ENCODE assay signal across 29 cellular contexts in the genomic region with DNA sequence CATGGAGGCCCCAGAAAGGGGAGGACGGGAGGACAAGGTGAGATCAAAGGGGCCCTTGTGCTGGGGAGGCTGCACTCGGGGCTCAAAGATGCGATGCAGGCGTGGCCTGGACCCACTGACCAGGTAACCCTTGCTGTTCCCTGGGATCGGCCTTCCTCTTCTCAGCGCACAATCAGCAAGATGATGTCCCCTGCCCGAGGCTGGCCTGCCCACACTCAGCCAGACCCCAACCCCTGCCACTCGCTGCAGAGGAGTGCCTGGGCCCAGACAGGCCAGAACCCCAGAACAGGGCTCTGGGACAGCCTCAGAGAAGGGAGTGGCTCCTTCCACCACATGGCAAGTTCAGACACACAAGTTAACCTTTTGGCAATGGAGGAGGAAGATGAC. TPM values are rescaled to one million over a fixed set of nuclear protein-coding genes. Genes with fewer than 3 reads are reported as not detected.
DNase-seq lines count a peak whose midpoint lies in the region; ATAC-seq and TF ChIP-seq lines count a peak whose summit lies in the region.
"Had no signal": no experiment of that assay in that cellular context is flagged by ENCODE, and none has a peak within 500 bp of the region (broad histone marks: within the 10 kb centered on the region; RNA-seq: fewer than 3 reads in every experiment).

No MANE protein-coding gene starts in this region.

- peak; percentile 28 for DNase-seq in natural killer cell treated with Interleukin-12 subunit alpha and Interleukin-12 subunit beta and Interleukin-15 and Interleukin-18, amount 100 ng/mL, for 72 hours (ENCODE audit: low spot score)
- DNase-seq in natural killer cell (no peak), esophagus muscularis mucosa (ENCODE audit: extremely low spot score) (no peak), psoas muscle (peak in 1 of 2 donors; percentile 9), vagina (ENCODE audit: extremely low spot score in 2 of 2) (no peak), dermis blood vessel endothelial cell (no peak), dedifferentiated amniotic fluid mesenchymal stem cell (ENCODE audit: extremely low spot score) (no peak), erythroblast (lab: John Stamatoyannopoulos, UW) (no peak)
- DNase-seq: ACHN; activated CD4-positive, CD25-positive, alpha-beta regulatory T cell; activated naive CD4-positive, alpha-beta T cell treated with Interleukin-2 at 50 U/mL for 16 hours; activated T-cell treated with anti-CD3 and anti-CD28 coated beads, Interleukin-2, amount 50 U/mL, for 72 hours; brain microvascular endothelial cell; effector memory CD8-positive, alpha-beta T cell; GF-D8; immature natural killer cell; KG1; MG63; NCI-H1105 treated with DMSO at 0.1 percent for 48 hours; NCI-H2029; NCI-H2227 treated with DMSO at 0.1 percent for 48 hours; NCI-H526 treated with DMSO at 0.1 percent for 48 hours; nephron progenitor cell; stimulated activated CD4-positive, alpha-beta T cell treated with anti-CD3 and anti-CD28 coated beads, Interleukin-4, amount 100 ng/mL, for 4 hours; stimulated activated naive B cell treated with anti-CD40 and anti-IgM and Interleukin-4, amounts not matched to agents 10 μg/mL and 1 μg/mL and 100 μg/mL, for 72 hours had no signal

- H3K36me3 Mint-ChIP-seq in natural killer cell treated with Interleukin-12 subunit alpha and Interleukin-12 subunit beta and Interleukin-15 and Interleukin-18, amount 100 ng/mL, for 72 hours = no peaks in the 10 kb centered on the region
- H3K36me3 Mint-ChIP-seq in natural killer cell = no peaks in the 10 kb centered on the region
- H3K36me3 Mint-ChIP-seq: stimulated activated naive B cell treated with anti-CD40 and anti-IgM and Interleukin-4, amounts not matched to agents 10 μg/mL and 1 μg/mL and 100 μg/mL, for 72 hours had no signal

- peaks cover 36 to 53% (median 37%) of the 10 kb centered on the region in 4 donors for H3K4me1 ChIP-seq in esophagus muscularis mucosa
- peaks cover 26% of the 10 kb centered on the region for H3K4me1 ChIP-seq in psoas muscle
- peaks cover 27% of the 10 kb centered on the region for H3K4me1 ChIP-seq in vagina

- no peaks in the 10 kb centered on the region for H3K9me3 Mint-ChIP-seq in natural killer cell treated with Interleukin-12 subunit alpha and Interleukin-12 subunit beta and Interleukin-15 and Interleukin-18, amount 100 ng/mL, for 72 hours
- no peaks in the 10 kb centered on the region for H3K9me3 Mint-ChIP-seq in natural killer cell
- H3K9me3 Mint-ChIP-seq: activated T-cell treated with anti-CD3 and anti-CD28 coated beads, Interleukin-2, amount 50 U/mL, for 72 hours; effector memory CD8-positive, alpha-beta T cell; immature natural killer cell; nephron progenitor cell; stimulated activated naive B cell treated with anti-CD40 and anti-IgM and Interleukin-4, amounts not matched to agents 10 μg/mL and 1 μg/mL and 100 μg/mL, for 72 hours had no signal

- H3K27me3 ChIP-seq in esophagus muscularis mucosa (no peaks in the 10 kb centered on the region), psoas muscle (ENCODE audit: insufficient read depth in 3 of 3, low read length in 2 of 3) (no peaks in the 10 kb centered on the region), vagina (no peaks in the 10 kb centered on the region)
- H3K27me3 ChIP-seq: brain microvascular endothelial cell, left lung, MG63, SJSA1, tibial nerve had no signal

- H3K27ac Mint-ChIP-seq in natural killer cell treated with Interleukin-12 subunit alpha and Interleukin-12 subunit beta and Interleukin-15 and Interleukin-18, amount 100 ng/mL, for 72 hours = no peak overlapping the region
- H3K27ac Mint-ChIP-seq in natural killer cell = no peak overlapping the region
- H3K27ac Mint-ChIP-seq: activated T-cell treated with anti-CD3 and anti-CD28 coated beads, Interleukin-2, amount 50 U/mL, for 72 hours; effector memory CD8-positive, alpha-beta T cell; immature natural killer cell; nephron progenitor cell; stimulated activated naive B cell treated with anti-CD40 and anti-IgM and Interleukin-4, amounts not matched to agents 10 μg/mL and 1 μg/mL and 100 μg/mL, for 72 hours had no signal

- no peak for TF ChIP-seq CTCF in natural killer cell (IDR thresholded peaks at IDR 0.05)
- TF ChIP-seq CTCF in esophagus muscularis mucosa (IDR thresholded peaks at IDR 0.05) = no peak
- TF ChIP-seq CTCF in psoas muscle (IDR thresholded peaks at IDR 0.05) = no peak
- TF ChIP-seq CTCF in vagina (IDR thresholded peaks at IDR 0.05) = no peak

- intact Hi-C loops in natural killer cell (cut with micrococcal nuclease) = no loop called here
- intact Hi-C loops in esophagus muscularis mucosa (cut with DNase I) = no loop called here
- intact Hi-C loops in psoas muscle (cut with DNase I) = no loop called here
- intact Hi-C loops in vagina (cut with DNase I) = no loop called here

- H3K36me3 ChIP-seq in esophagus muscularis mucosa = peaks cover 6 to 76% (median 52%) of the 10 kb centered on the region in 4 donors
- H3K36me3 ChIP-seq in psoas muscle (ENCODE audit: insufficient read depth in 1 of 2, low read depth in 1 of 2) = no peaks in the 10 kb centered on the region
- H3K36me3 ChIP-seq in vagina = no peaks in the 10 kb centered on the region

- TF ChIP-seq POLR2A in esophagus muscularis mucosa (IDR thresholded peaks at IDR 0.05; ENCODE audit: low read depth) = no peak
- no peak for TF ChIP-seq POLR2A in vagina (IDR thresholded peaks at IDR 0.05)
- TF ChIP-seq POLR2A in erythroblast (IDR thresholded peaks at IDR 0.05; ENCODE audit: low read length) = no peak

- no peak overlapping the region for H3K4me3 Mint-ChIP-seq in natural killer cell treated with Interleukin-12 subunit alpha and Interleukin-12 subunit beta and Interleukin-15 and Interleukin-18, amount 100 ng/mL, for 72 hours
- no peak overlapping the region for H3K4me3 Mint-ChIP-seq in natural killer cell
- H3K4me3 Mint-ChIP-seq: activated T-cell treated with anti-CD3 and anti-CD28 coated beads, Interleukin-2, amount 50 U/mL, for 72 hours; effector memory CD8-positive, alpha-beta T cell; immature natural killer cell; nephron progenitor cell; stimulated activated naive B cell treated with anti-CD40 and anti-IgM and Interleukin-4, amounts not matched to agents 10 μg/mL and 1 μg/mL and 100 μg/mL, for 72 hours had no signal

- peaks cover 0 to 6% of the 10 kb centered on the region in 2 donors for H3K4me1 Mint-ChIP-seq in natural killer cell treated with Interleukin-12 subunit alpha and Interleukin-12 subunit beta and Interleukin-15 and Interleukin-18, amount 100 ng/mL, for 72 hours (ENCODE audit: low read depth in 2 of 2)
- peaks cover 4 to 12% of the 10 kb centered on the region in 2 donors for H3K4me1 Mint-ChIP-seq in natural killer cell

- 30% methylated on average over 2 of the region's 8 CpGs for WGBS in esophagus muscularis mucosa
- WGBS in psoas muscle, 3 donors = 78 to 87% (median 86%) methylated on average over 8 of the region's 8 CpGs

- no peaks in the 10 kb centered on the region for H3K27me3 Mint-ChIP-seq in natural killer cell treated with Interleukin-12 subunit alpha and Interleukin-12 subunit beta and Interleukin-15 and Interleukin-18, amount 100 ng/mL, for 72 hours
- H3K27me3 Mint-ChIP-seq in natural killer cell (ENCODE audit: low read depth in 2 of 2) = no peaks in the 10 kb centered on the region
- H3K27me3 Mint-ChIP-seq: effector memory CD8-positive, alpha-beta T cell; stimulated activated naive B cell treated with anti-CD40 and anti-IgM and Interleukin-4, amounts not matched to agents 10 μg/mL and 1 μg/mL and 100 μg/mL, for 72 hours had no signal

- H3K27ac ChIP-seq in esophagus muscularis mucosa (replicated peaks in 1 of 4) (peak overlapping the region; percentile 29 to 69 (median 58)), psoas muscle (peak overlapping the region; percentile 41), vagina (peak overlapping the region; percentile 68)
- H3K27ac ChIP-seq: brain microvascular endothelial cell, left lung, SJSA1 had no signal

- no peak for ATAC-seq in natural killer cell treated with Interleukin-12 subunit alpha and Interleukin-12 subunit beta and Interleukin-15 and Interleukin-18, amount 100 ng/mL, for 72 hours
- ATAC-seq in natural killer cell (no peak), psoas muscle (no peak)
- ATAC-seq: activated T-cell treated with anti-CD3 and anti-CD28 coated beads, Interleukin-2, amount 50 U/mL, for 72 hours; effector memory CD8-positive, alpha-beta T cell; stimulated activated naive B cell treated with anti-CD40 and anti-IgM and Interleukin-4, amounts not matched to agents 10 μg/mL and 1 μg/mL and 100 μg/mL, for 72 hours had no signal

- H3K4me3 ChIP-seq in esophagus muscularis mucosa (no peak overlapping the region), psoas muscle (no peak overlapping the region), vagina (no peak overlapping the region)
- H3K4me3 ChIP-seq: left lung, MG63, mucosa of descending colon, SJSA1, tibial nerve had no signal

- TF ChIP-seq EP300 in esophagus muscularis mucosa (IDR thresholded peaks at IDR 0.05) = no peak

- H3K9me3 ChIP-seq in esophagus muscularis mucosa (no peaks in the 10 kb centered on the region), psoas muscle (no peaks in the 10 kb centered on the region), vagina (no peaks in the 10 kb centered on the region)
- H3K9me3 ChIP-seq: left lung, MG63, mucosa of descending colon, SJSA1, tibial nerve had no signal

RNA-seq across cellular contexts. Expression of gene KIFC3, which starts 14.8 kb away (rescaled TPM):
- total RNA-seq in natural killer cell treated with Interleukin-12 subunit alpha and Interleukin-12 subunit beta and Interleukin-15 and Interleukin-18, amount 100 ng/mL, for 72 hours = 10 to 100 TPM in 1 of 2 donors, 1 to 10 TPM in 1; 2.5 to 10.0 TPM
- total RNA-seq in natural killer cell = 100 to 1,000 TPM in 1 of 3 donors, 10 to 100 TPM in 2; 54.2 to 106 (median 84.9) TPM
- total RNA-seq in esophagus muscularis mucosa = 10 to 100 TPM; 28.2 to 76.8 (median 46.6) TPM
- total RNA-seq in psoas muscle = 10 to 100 TPM in 1 of 4 donors, 1 to 10 TPM in 3; 6.3 to 17.8 (median 7.9) TPM
- polyA plus RNA-seq in psoas muscle = 1 to 10 TPM; 3.1 to 7.5 (median 4.3) TPM
- total RNA-seq in vagina = 36.8 TPM
- total RNA-seq in dermis blood vessel endothelial cell = 58.3 and 75.4 TPM in 2 replicates

RNA-seq across cellular contexts. Expression of gene KATNB1, which starts 51.9 kb away (rescaled TPM):
- 10 to 100 TPM; 33.7 to 65.3 TPM for total RNA-seq in natural killer cell treated with Interleukin-12 subunit alpha and Interleukin-12 subunit beta and Interleukin-15 and Interleukin-18, amount 100 ng/mL, for 72 hours
- total RNA-seq in natural killer cell (10 to 100 TPM; 23.6 to 34.3 (median 29.7) TPM), esophagus muscularis mucosa (10 to 100 TPM; 10.4 to 16.9 (median 15.3) TPM), psoas muscle (10 to 100 TPM in 1 of 4 donors, 1 to 10 TPM in 3; 6.3 to 13.3 (median 8.6) TPM), vagina (23.6 TPM), dermis blood vessel endothelial cell (26.2 and 48.3 TPM in 2 replicates)
- 10 to 100 TPM in 1 of 3 donors, 1 to 10 TPM in 2; 9.2 to 15.6 (median 9.5) TPM for polyA plus RNA-seq in psoas muscle
